ENCODE assay signal across 1 cellular context in genomic region chr11:65217441-65218423, GRCh38.
TF ChIP-seq lines count a peak whose summit lies in the region.

No MANE protein-coding gene starts in this region.

TF ChIP-seq in WTC11, 78 proteins besides CTCF, POLR2A, EP300 and RAD21 (continued from another document):
- TF ChIP-seq, protein P1, sequence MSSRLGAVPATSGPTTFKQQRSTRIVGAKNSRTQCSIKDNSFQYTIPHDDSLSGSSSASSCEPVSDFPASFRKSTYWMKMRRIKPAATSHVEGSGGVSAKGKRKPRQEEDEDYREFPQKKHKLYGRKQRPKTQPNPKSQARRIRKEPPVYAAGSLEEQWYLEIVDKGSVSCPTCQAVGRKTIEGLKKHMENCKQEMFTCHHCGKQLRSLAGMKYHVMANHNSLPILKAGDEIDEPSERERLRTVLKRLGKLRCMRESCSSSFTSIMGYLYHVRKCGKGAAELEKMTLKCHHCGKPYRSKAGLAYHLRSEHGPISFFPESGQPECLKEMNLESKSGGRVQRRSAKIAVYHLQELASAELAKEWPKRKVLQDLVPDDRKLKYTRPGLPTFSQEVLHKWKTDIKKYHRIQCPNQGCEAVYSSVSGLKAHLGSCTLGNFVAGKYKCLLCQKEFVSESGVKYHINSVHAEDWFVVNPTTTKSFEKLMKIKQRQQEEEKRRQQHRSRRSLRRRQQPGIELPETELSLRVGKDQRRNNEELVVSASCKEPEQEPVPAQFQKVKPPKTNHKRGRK (CRISPR knock-in tag; IDR thresholded peaks at IDR 0.05; ENCODE audit: borderline replicate concordance), result no peak
- TF ChIP-seq SMAD3 (CRISPR knock-in tag; IDR thresholded peaks at IDR 0.05; ENCODE audit: borderline replicate concordance), result no peak
- TF ChIP-seq, protein P2, sequence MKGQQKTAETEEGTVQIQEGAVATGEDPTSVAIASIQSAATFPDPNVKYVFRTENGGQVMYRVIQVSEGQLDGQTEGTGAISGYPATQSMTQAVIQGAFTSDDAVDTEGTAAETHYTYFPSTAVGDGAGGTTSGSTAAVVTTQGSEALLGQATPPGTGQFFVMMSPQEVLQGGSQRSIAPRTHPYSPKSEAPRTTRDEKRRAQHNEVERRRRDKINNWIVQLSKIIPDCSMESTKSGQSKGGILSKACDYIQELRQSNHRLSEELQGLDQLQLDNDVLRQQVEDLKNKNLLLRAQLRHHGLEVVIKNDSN (CRISPR knock-in tag; IDR thresholded peaks at IDR 0.05), result no peak
- no peak for TF ChIP-seq USF2 (CRISPR knock-in tag; IDR thresholded peaks at IDR 0.05)
- TF ChIP-seq NFE2L1 (CRISPR knock-in tag; IDR thresholded peaks at IDR 0.05), result no peak
- no peak for TF ChIP-seq ELF4 (CRISPR knock-in tag; IDR thresholded peaks at IDR 0.05; ENCODE audit: low read depth)
- TF ChIP-seq CDX4 (CRISPR knock-in tag; IDR thresholded peaks at IDR 0.05; ENCODE audit: borderline replicate concordance), result no peak
- no peak for TF ChIP-seq PREB (CRISPR knock-in tag; IDR thresholded peaks at IDR 0.05; ENCODE audit: borderline replicate concordance)
- TF ChIP-seq ETV6 (CRISPR knock-in tag; IDR thresholded peaks at IDR 0.05), result no peak
- TF ChIP-seq FOXK1 (CRISPR knock-in tag; IDR thresholded peaks at IDR 0.05), result no peak
- TF ChIP-seq ZNF263 (CRISPR knock-in tag; IDR thresholded peaks at IDR 0.05; ENCODE audit: low read depth), result no peak
- no peak for TF ChIP-seq NFYB (CRISPR knock-in tag; conservative IDR thresholded peaks at IDR 0.05; ENCODE audit: low read depth)
- TF ChIP-seq ESRRA (CRISPR knock-in tag; IDR thresholded peaks at IDR 0.05; ENCODE audit: borderline replicate concordance), result no peak
